ENCODE assay signal across 19 cellular contexts in genomic region chr21:43176621-43177020, GRCh38. TPM values are rescaled to one million over a fixed set of nuclear protein-coding genes. Genes with fewer than 3 reads are reported as not detected.
DNase-seq lines count a peak whose midpoint lies in the region; ATAC-seq, FAIRE-seq and TF ChIP-seq lines count a peak whose summit lies in the region.
"Not testable (repeated sequence)": the region's sequence is repeated elsewhere in the genome, so short reads cannot be mapped to it uniquely, and the experiment has no call there.
"Had no signal": no experiment of that assay in that cellular context is flagged by ENCODE, and none has a peak within 500 bp of the region (broad histone marks: within the 10 kb centered on the region; RNA-seq: fewer than 3 reads in every experiment).

No MANE protein-coding gene starts in this region.

- not testable (repeated sequence) for H3K27me3 Mint-ChIP-seq in CD4-positive, CD25-positive, alpha-beta regulatory T cell; activated CD8-positive, alpha-beta T cell treated with anti-CD3 and anti-CD28 coated beads for 36 hours

- TF ChIP-seq RAD21 in H1 (IDR thresholded peaks at IDR 0.05 in 1 of 2, conservative IDR thresholded peaks at IDR 0.05 in 1 of 2; ENCODE audit: low read depth in 2 of 2, low read length in 2 of 2), result not testable (repeated sequence)

- H4K91ac ChIP-seq in H1 (replicated peaks; ENCODE audit: insufficient read length, low read length), result not testable (repeated sequence)

- not testable (repeated sequence) for H4K5ac ChIP-seq in H1 (ENCODE audit: insufficient read length, low read depth, low read length)

- H2BK5ac ChIP-seq in H1 (ENCODE audit: low read depth, low read length), result not testable (repeated sequence)

- H3K27ac Mint-ChIP-seq in CD4-positive, CD25-positive, alpha-beta regulatory T cell; activated CD8-positive, alpha-beta T cell treated with anti-CD3 and anti-CD28 coated beads for 36 hours: not testable (repeated sequence)

- H3K36me3 Mint-ChIP-seq in CD4-positive, CD25-positive, alpha-beta regulatory T cell; activated CD8-positive, alpha-beta T cell treated with anti-CD3 and anti-CD28 coated beads for 36 hours (ENCODE audit: low read depth): not testable (repeated sequence)

- not testable (repeated sequence) for TF ChIP-seq CTCF in activated CD8-positive, alpha-beta T cell treated with anti-CD3 and anti-CD28 coated beads for 36 hours (IDR thresholded peaks at IDR 0.05); H1 (IDR thresholded peaks at IDR 0.05; ENCODE audit: control extremely low read depth in 1 of 3, insufficient read depth in 1 of 3, low read depth in 1 of 3, low read length in 3 of 3); pancreas (IDR thresholded peaks at IDR 0.05)

- not testable (repeated sequence) for H3K4me1 Mint-ChIP-seq in CD4-positive, CD25-positive, alpha-beta regulatory T cell; activated CD8-positive, alpha-beta T cell treated with anti-CD3 and anti-CD28 coated beads for 36 hours (ENCODE audit: low read depth)

- H4K20me1 ChIP-seq in H1 (replicated peaks in 1 of 2; ENCODE audit: control insufficient read depth in 1 of 2, insufficient read depth in 2 of 2, low read length in 2 of 2), result not testable (repeated sequence)

- H3K23me2 ChIP-seq in H1 (ENCODE audit: low read depth, low read length), result not testable (repeated sequence)

- H2BK120ac ChIP-seq in H1 (replicated peaks; ENCODE audit: low read depth, low read length), result not testable (repeated sequence)

- H3K9me3 Mint-ChIP-seq in CD4-positive, CD25-positive, alpha-beta regulatory T cell; activated CD8-positive, alpha-beta T cell treated with anti-CD3 and anti-CD28 coated beads for 36 hours: not testable (repeated sequence)

- H4K8ac ChIP-seq in H1 (ENCODE audit: extremely low read depth, insufficient read depth, low read length), result not testable (repeated sequence)

- TF ChIP-seq POLR2A in H1 (IDR thresholded peaks at IDR 0.05; ENCODE audit: control extremely low read depth in 1 of 2, low read depth in 2 of 2, low read length in 2 of 2), result not testable (repeated sequence)

- not testable (repeated sequence) for H3K4me3 ChIP-seq in CD4-positive, CD25-positive, alpha-beta regulatory T cell (ENCODE audit: low read depth, low read length); H1 (ENCODE audit: extremely low read depth in 1 of 4, insufficient read depth in 2 of 4, low read depth in 3 of 4, low read length in 4 of 4); pancreas

- not testable (repeated sequence) for H2BK20ac ChIP-seq in H1 (ENCODE audit: low read length)

- H3K9ac ChIP-seq in H1 (replicated peaks in 1 of 4; ENCODE audit: extremely low read depth in 1 of 4, low read depth in 3 of 4, low read length in 3 of 4), result not testable (repeated sequence)

- intact Hi-C loops in activated CD8-positive, alpha-beta T cell treated with anti-CD3 and anti-CD28 coated beads for 36 hours (cut with micrococcal nuclease); pancreas (cut with DNase I): not testable (repeated sequence)

- POLR2A ChIA-PET in activated CD8-positive, alpha-beta T cell treated with anti-CD3 and anti-CD28 coated beads for 36 hours (lab: Charles Lee); H1 (lab: Charles Lee; ENCODE audit: partially characterized antibody): not testable (repeated sequence)

- H2BK15ac ChIP-seq in H1 (ENCODE audit: low read length), result not testable (repeated sequence)

- not testable (repeated sequence) for H3K18ac ChIP-seq in H1 (ENCODE audit: extremely low read depth, low read length)

- H3K9me3 ChIP-seq in CD4-positive, CD25-positive, alpha-beta regulatory T cell (ENCODE audit: control insufficient read depth in 2 of 2, low read length in 2 of 2); H1 (ENCODE audit: insufficient read depth in 2 of 2, low read depth in 1 of 2, low read length in 1 of 2); pancreas: not testable (repeated sequence)

- ATAC-seq in CD4-positive, CD25-positive, alpha-beta regulatory T cell (ENCODE audit: low read depth in 2 of 2), result peak; percentile 58 to 64
- ATAC-seq in GM18907 (IDR thresholded peaks at IDR 0.05; ENCODE audit: unreplicated experiment) (peak; percentile 55), HG02571 (IDR thresholded peaks at IDR 0.05; ENCODE audit: unreplicated experiment) (peak; percentile 41), HG03571 (IDR thresholded peaks at IDR 0.05; ENCODE audit: unreplicated experiment) (peak; percentile 58), left lobe of liver (peak; percentile 87), pancreas (peak; percentile 63 to 88 (median 80))
- ATAC-seq in activated CD8-positive, alpha-beta T cell treated with anti-CD3 and anti-CD28 coated beads for 36 hours, result peak; percentile 68

- H3K27me3 ChIP-seq in CD4-positive, CD25-positive, alpha-beta regulatory T cell (ENCODE audit: control insufficient read depth, insufficient read depth, low read length); H1 (replicated peaks in 1 of 4; ENCODE audit: control insufficient read depth in 3 of 4, extremely low read depth in 1 of 4, insufficient read depth in 3 of 4, low read length in 3 of 4); pancreas: not testable (repeated sequence)

- TF ChIP-seq EP300 in H1 (IDR thresholded peaks at IDR 0.05; ENCODE audit: borderline replicate concordance in 1 of 2, low read depth in 2 of 2, low read length in 2 of 2), result not testable (repeated sequence)

- not testable (repeated sequence) for H2AFZ ChIP-seq in H1 (ENCODE audit: low read length)

- not testable (repeated sequence) for H3K4ac ChIP-seq in H1 (replicated peaks; ENCODE audit: insufficient read length, low read depth, low read length)

- H3K27ac ChIP-seq in CD4-positive, CD25-positive, alpha-beta regulatory T cell (ENCODE audit: insufficient read depth, low read length, poor library complexity, severe bottlenecking); H1 (ENCODE audit: low read depth, low read length); pancreas: not testable (repeated sequence)

- not testable (repeated sequence) for H3K4me2 ChIP-seq in H1 (ENCODE audit: insufficient read depth in 1 of 2, low read depth in 2 of 2, low read length in 2 of 2)

- DNase-seq in CD4-positive, CD25-positive, alpha-beta regulatory T cell; activated CD8-positive, alpha-beta T cell treated with anti-CD3 and anti-CD28 coated beads for 36 hours; H1 (ENCODE audit: low read depth in 1 of 2, low spot score in 2 of 2); left lobe of liver (ENCODE audit: low spot score); pancreas: not testable (repeated sequence)

- peak; percentile 45 for FAIRE-seq in H1 (lab: Jason Lieb, UNC)
- not testable (repeated sequence) for FAIRE-seq in pancreas (lab: Jason Lieb, UNC)

- H2AK5ac ChIP-seq in H1 (ENCODE audit: low read depth, low read length), result not testable (repeated sequence)

- H3K4me3 Mint-ChIP-seq in CD4-positive, CD25-positive, alpha-beta regulatory T cell; activated CD8-positive, alpha-beta T cell treated with anti-CD3 and anti-CD28 coated beads for 36 hours: not testable (repeated sequence)

- H2BK12ac ChIP-seq in H1 (ENCODE audit: low read depth, low read length), result not testable (repeated sequence)

- not testable (repeated sequence) for H3K79me2 ChIP-seq in H1 (ENCODE audit: control insufficient read depth in 1 of 2, insufficient read depth in 2 of 2, low read length in 2 of 2)

- no CpG with 5 or more reads among the region's 16 CpGs for WGBS in H1 (ENCODE audit: extremely low coverage in 1 of 2, insufficient coverage in 1 of 2, insufficient read length in 1 of 2, insufficient replicate concordance in 2 of 2, low coverage in 1 of 2, low lambda C conversion rate in 2 of 2, missing lambda C conversion rate in 1 of 2), 2 experiments
- WGBS in pancreas, 2 donors, result no CpG with 5 or more reads among the region's 16 CpGs

- CTCF ChIA-PET in activated CD8-positive, alpha-beta T cell treated with anti-CD3 and anti-CD28 coated beads for 36 hours (lab: Charles Lee); H1 (lab: Charles Lee; ENCODE audit: partially characterized antibody): not testable (repeated sequence)

- H3K23ac ChIP-seq in H1 (ENCODE audit: insufficient read length), result not testable (repeated sequence)

- not testable (repeated sequence) for H3K4me1 ChIP-seq in CD4-positive, CD25-positive, alpha-beta regulatory T cell (ENCODE audit: control insufficient read depth, insufficient read depth, low read length, poor library complexity, severe bottlenecking); H1 (replicated peaks in 1 of 4; ENCODE audit: control insufficient read depth in 3 of 4, insufficient read depth in 4 of 4, low read length in 3 of 4); pancreas

- H3K79me1 ChIP-seq in H1 (ENCODE audit: low read depth, low read length), result not testable (repeated sequence)

- not testable (repeated sequence) for H3K56ac ChIP-seq in H1 (replicated peaks; ENCODE audit: insufficient read length, low read depth, low read length)

- H3K14ac ChIP-seq in H1 (ENCODE audit: insufficient read length), result not testable (repeated sequence)

- H3K36me3 ChIP-seq in CD4-positive, CD25-positive, alpha-beta regulatory T cell (ENCODE audit: control insufficient read depth, insufficient read depth, low read length); H1 (ENCODE audit: control insufficient read depth in 2 of 4, insufficient read depth in 4 of 4, low read length in 3 of 4); pancreas: not testable (repeated sequence)

RNA-seq across cellular contexts. Expression of gene CRYAA, which starts 7.8 kb away (rescaled TPM):
- total RNA-seq in CD4-positive, CD25-positive, alpha-beta regulatory T cell, result not detected
- not detected for polyA plus RNA-seq in CD4-positive, CD25-positive, alpha-beta regulatory T cell
- total RNA-seq in activated CD8-positive, alpha-beta T cell treated with anti-CD3 and anti-CD28 coated beads for 36 hours, result not detected
- not detected in 2 replicates for total RNA-seq in H1 (2021; fragmentation: NEBNext Ultra II Directional; extraction: Animal tissue kit (Norgen Biotek cat#: 25700))
- polyA plus RNA-seq in H1 (2011; rRNA removed), result not detected in 2 replicates
- polyA plus RNA-seq in H1 (2011; cell fraction: cytosol; rRNA removed), result not detected
- polyA plus RNA-seq in H1 (2011; cell fraction: nucleus; rRNA removed), result not detected
- 0.44 TPM in 1 of 4 replicates, not detected in the others for polyA plus RNA-seq in H1 (2012, experiment 1 of 2)
- polyA plus RNA-seq in H1 (2012, experiment 2 of 2), result 1.0 TPM
- not detected for polyA plus RNA-seq in H1 (2013, experiment 1 of 2)
- polyA plus RNA-seq in H1 (2013, experiment 2 of 2), result not detected
- not detected in 2 replicates for polyA minus RNA-seq in H1 (2011; rRNA and poly(A)+ RNA removed)
- not detected for polyA minus RNA-seq in H1 (2011; cell fraction: cytosol; rRNA and poly(A)+ RNA removed)
- polyA minus RNA-seq in H1 (2011; cell fraction: nucleus; rRNA and poly(A)+ RNA removed), result not detected
- not detected for total RNA-seq in left lobe of liver
- total RNA-seq in pancreas, result not detected
- not detected for polyA plus RNA-seq in pancreas
- total RNA-seq: A172; activated CD4-positive, alpha-beta T cell treated with anti-CD3 and anti-CD28 coated beads, Interleukin-2, amount 10 ng/mL, durations not matched to agents 24 days and 14 days; esophagus muscularis mucosa; frontal cortex; NCI-H460; ovary; PC-9; SJCRH30; subcutaneous adipose tissue; T-helper 1 cell treated with Interleukin-12 subunit alpha and Interleukin-12 subunit beta and Interleukin-4 antibody, amounts not matched to agents 30 ng/mL and 1 ng/mL, for 36 hours; ureter had no signal
- polyA plus RNA-seq: ovary had no signal
